Comparison of ENCODE assay signal across 8 cellular contexts in genomic region chr7:129438839-129439640, GRCh38. TPM values are rescaled to one million over a fixed set of nuclear protein-coding genes. Genes with fewer than 3 reads are reported as not detected.
DNase-seq lines count a peak whose midpoint lies in the region; ATAC-seq and TF ChIP-seq lines count a peak whose summit lies in the region.

No MANE protein-coding gene starts in this region.

- no peak for ATAC-seq in GM21526 (IDR thresholded peaks at IDR 0.05; ENCODE audit: low FRiP score, unreplicated experiment)

- no peak for TF ChIP-seq CTCF in RWPE1 (conservative IDR thresholded peaks at IDR 0.05; ENCODE audit: low read depth)
- TF ChIP-seq CTCF in cardiac fibroblast (IDR thresholded peaks at IDR 0.05; ENCODE audit: low read depth, low read length): no peak
- TF ChIP-seq CTCF in endothelial cell (IDR thresholded peaks at IDR 0.05; ENCODE audit: unreplicated experiment): no peak
- no peak for TF ChIP-seq CTCF in glutamatergic neuron (IDR thresholded peaks at IDR 0.05; ENCODE audit: partially characterized antibody, unreplicated experiment)

- CTCF ChIA-PET in RWPE1 (lab: Yijun Ruan, JAX): interaction anchor here (0.6 kb wide), 1 partner anchor 72 kb away, joined by 3 read pairs; no protein-coding TSS in a partner anchor

- DNase-seq in HCEC 1CT (peak; percentile 92), RWPE1 (ENCODE audit: low spot score) (peak; percentile 69), cardiac fibroblast (ENCODE audit: low read depth in 2 of 2) (peak; percentile 65 to 86), endothelial cell (ENCODE audit: low spot score) (no peak), glutamatergic neuron (no peak), SHP77 treated with DMSO at 0.1 percent for 48 hours (lab: John Stamatoyannopoulos, UW) (no peak)
- peak; percentile 50 to 56 for DNase-seq in stimulated activated CD4-positive, alpha-beta T cell treated with anti-CD3 and anti-CD28 coated beads, Interleukin-15, amount 100 ng/mL, for 48 hours (ENCODE audit: low read depth in 2 of 2)

- H3K4me3 ChIP-seq in cardiac fibroblast (replicated peaks in 1 of 2; ENCODE audit: low read depth in 2 of 2, low read length in 2 of 2): no peak overlapping the region

- peaks cover 16% of the 10 kb centered on the region for H3K4me1 Mint-ChIP-seq in endothelial cell (ENCODE audit: unreplicated experiment)
- peaks cover 5% of the 10 kb centered on the region for H3K4me1 Mint-ChIP-seq in glutamatergic neuron (ENCODE audit: low read depth, unreplicated experiment)

- no peak overlapping the region for H3K27ac Mint-ChIP-seq in endothelial cell (ENCODE audit: unreplicated experiment)
- no peak overlapping the region for H3K27ac Mint-ChIP-seq in glutamatergic neuron (ENCODE audit: unreplicated experiment)

- H3K9me3 Mint-ChIP-seq in endothelial cell (ENCODE audit: unreplicated experiment) (no peaks in the 10 kb centered on the region), glutamatergic neuron (ENCODE audit: unreplicated experiment) (no peaks in the 10 kb centered on the region)

- POLR2A ChIA-PET in RWPE1 (lab: Yijun Ruan, JAX; ENCODE audit: low non-redundant PET): no interaction called here

- H3K4me3 Mint-ChIP-seq in endothelial cell (ENCODE audit: unreplicated experiment) (no peak overlapping the region), glutamatergic neuron (ENCODE audit: unreplicated experiment) (no peak overlapping the region)

- H3K27me3 Mint-ChIP-seq in endothelial cell (ENCODE audit: unreplicated experiment) (peaks cover 2% of the 10 kb centered on the region), glutamatergic neuron (ENCODE audit: unreplicated experiment) (no peaks in the 10 kb centered on the region)

- no peak overlapping the region for H3K27ac ChIP-seq in RWPE1

- H3K36me3 Mint-ChIP-seq in endothelial cell (ENCODE audit: low read depth, unreplicated experiment): no peaks in the 10 kb centered on the region
- H3K36me3 Mint-ChIP-seq in glutamatergic neuron (ENCODE audit: unreplicated experiment): no peaks in the 10 kb centered on the region

RNA-seq across cellular contexts. Expression of gene STRIP2, which starts 4.8 kb away (rescaled TPM):
- 9.1 TPM for total RNA-seq in endothelial cell (ENCODE audit: unreplicated experiment)
- total RNA-seq in glutamatergic neuron (ENCODE audit: unreplicated experiment): 3.3 TPM

Comparison
In these comparisons a context has a peak if more than half of its experiments do, and no peak if none do; other contexts are left out.
1. DNase-seq: peak in HCEC 1CT (single experiment), RWPE1 (single experiment), cardiac fibroblast (2 of 2) and stimulated activated CD4-positive, alpha-beta T cell treated with anti-CD3 and anti-CD28 coated beads, Interleukin-15, amount 100 ng/mL, for 48 hours (2 of 2); none in endothelial cell (single experiment), glutamatergic neuron (single experiment) and SHP77 treated with DMSO at 0.1 percent for 48 hours (single experiment).